ENCODE assay signal across 8 cellular contexts in the genomic region with DNA sequence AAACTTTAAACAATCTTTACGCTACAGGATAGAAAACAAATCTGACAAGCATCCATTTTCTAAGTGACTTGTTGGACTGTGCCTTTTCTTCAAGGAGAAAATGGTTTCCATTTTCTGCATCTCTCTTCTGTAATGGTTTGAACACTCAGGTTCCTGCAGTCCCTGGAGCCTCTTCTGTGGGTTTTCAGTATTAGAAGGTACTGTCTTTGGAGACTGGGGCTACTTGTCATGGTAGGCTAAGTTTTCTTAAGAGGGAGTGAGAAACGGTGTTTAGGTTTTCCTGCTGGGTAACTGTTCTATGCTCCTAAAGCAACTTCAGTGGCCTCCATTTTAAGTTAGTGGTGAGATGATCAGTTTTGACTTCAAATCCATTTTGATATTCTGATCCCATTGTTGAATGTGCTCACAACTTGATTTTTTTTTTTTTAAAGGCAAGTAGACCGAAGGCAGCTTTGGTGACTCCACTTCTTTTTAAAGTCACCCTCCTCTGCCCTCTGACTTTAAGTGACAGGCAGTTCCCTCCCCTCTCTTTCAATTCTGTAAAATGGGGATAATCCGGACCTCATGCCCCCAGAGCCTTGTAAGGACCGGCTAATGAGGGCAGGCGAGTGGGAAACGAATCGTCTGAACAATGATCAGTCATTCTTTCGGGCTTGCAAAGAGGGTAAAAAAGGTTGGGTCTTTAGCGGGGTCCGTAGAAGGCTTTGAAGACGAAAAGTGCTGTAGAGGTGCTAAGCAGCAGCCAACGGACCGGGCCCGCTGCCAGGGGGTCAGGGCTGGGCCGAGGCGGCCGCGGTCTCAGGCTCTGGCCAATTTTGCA. TPM values are rescaled to one million over a fixed set of nuclear protein-coding genes. Genes with fewer than 3 reads are reported as not detected.
DNase-seq lines count a peak whose midpoint lies in the region; ATAC-seq and TF ChIP-seq lines count a peak whose summit lies in the region.

No MANE protein-coding gene starts in this region.

- peak overlapping the region; percentile 73 for H3K4me3 ChIP-seq in Caco-2 (ENCODE audit: low read depth, low read length)
- peak overlapping the region; percentile 90 for H3K4me3 ChIP-seq in MM.1S (ENCODE audit: low read length)

- H3K9me3 Mint-ChIP-seq in Caco-2 (ENCODE audit: unreplicated experiment) (no peaks in the 10 kb centered on the region), naive B cell (no peaks in the 10 kb centered on the region)

- peaks cover 55% of the 10 kb centered on the region for H3F3A ChIP-seq in MM.1S (ENCODE audit: insufficient read depth, low read length)

- no peaks in the 10 kb centered on the region for H4K20me1 ChIP-seq in MM.1S (ENCODE audit: insufficient read depth, low read length)

- H3K9ac ChIP-seq in MM.1S (ENCODE audit: low read length) = peak overlapping the region; percentile 82

- intact Hi-C loops in Caco-2 (cut with micrococcal nuclease; ENCODE audit: unreplicated experiment) = loop anchor here (5.0 to 10.0 kb wide), 3 partner anchors 93 to 297 kb away; a partner anchor contains a TSS

- CTCF ChIA-PET in Caco-2 (lab: Charles Lee) = no interaction called here

- POLR2A ChIA-PET in Caco-2 (lab: Charles Lee) = no interaction called here

- peak overlapping the region; percentile 89 for H2AFZ ChIP-seq in MM.1S (ENCODE audit: low read length)

- H3K27me3 ChIP-seq in Caco-2 (replicated peaks; ENCODE audit: control insufficient read depth, insufficient read depth, low read length) = no peaks in the 10 kb centered on the region
- H3K27me3 ChIP-seq in MM.1S (replicated peaks; ENCODE audit: insufficient read depth, low read length) = no peaks in the 10 kb centered on the region

- H3K27ac ChIP-seq in MM.1S (ENCODE audit: low read length) (peak overlapping the region; percentile 91; the same call in 1 of the 2 replicates), caudate nucleus (ENCODE audit: low read depth, low read length) (peak overlapping the region; percentile 90)

- H3K36me3 Mint-ChIP-seq in Caco-2 (ENCODE audit: insufficient read depth, unreplicated experiment) (peaks cover 33% of the 10 kb centered on the region), naive B cell (no peaks in the 10 kb centered on the region)

- DNase-seq in Caco-2 = no peak
- peak; percentile 39 for DNase-seq in MM.1S
- no peak for DNase-seq in caudate nucleus (lab: John Stamatoyannopoulos, UW)
- no peak for DNase-seq in naive B cell
- no peak for DNase-seq in cortex of kidney (lab: John Stamatoyannopoulos, UW)
- no peak for DNase-seq in SW480 (ENCODE audit: low spot score)
- no peak for DNase-seq in NCI-H226

- H3K27me3 Mint-ChIP-seq in Caco-2 (ENCODE audit: insufficient read depth, unreplicated experiment) = no peaks in the 10 kb centered on the region
- no peaks in the 10 kb centered on the region for H3K27me3 Mint-ChIP-seq in naive B cell

- no peaks in the 10 kb centered on the region for H3K9me3 ChIP-seq in Caco-2
- no peaks in the 10 kb centered on the region for H3K9me3 ChIP-seq in MM.1S (replicated peaks; ENCODE audit: insufficient read depth, low read length)

- BruUV-seq in Caco-2 (replicated peaks; lab: Mats Ljungman, UMichigan) = TSS peak; percentile 47

- peak overlapping the region; percentile 97 for H3K27ac Mint-ChIP-seq in Caco-2 (ENCODE audit: unreplicated experiment)
- H3K27ac Mint-ChIP-seq in naive B cell = peak overlapping the region; percentile 66 to 96 (median 90)

- H3K36me3 ChIP-seq in Caco-2 (ENCODE audit: control insufficient read depth, insufficient read depth, low read length) = no peaks in the 10 kb centered on the region
- H3K36me3 ChIP-seq in MM.1S (replicated peaks; ENCODE audit: insufficient read depth, low read length) = no peaks in the 10 kb centered on the region

- ATAC-seq in naive B cell (ENCODE audit: low read depth in 2 of 2) = no peak
- no peak for ATAC-seq in GM18520 (IDR thresholded peaks at IDR 0.05; ENCODE audit: unreplicated experiment)

- no peak overlapping the region for H3K4me3 Mint-ChIP-seq in Caco-2 (ENCODE audit: unreplicated experiment)
- H3K4me3 Mint-ChIP-seq in naive B cell = peak overlapping the region in 7 of 8 donors; percentile 86 to 99 (median 96)

- H3K4me1 Mint-ChIP-seq in Caco-2 (ENCODE audit: low read depth, unreplicated experiment) = peaks cover 17% of the 10 kb centered on the region
- peaks cover 25 to 41% (median 39%) of the 10 kb centered on the region in 3 donors for H3K4me1 Mint-ChIP-seq in naive B cell

- TF ChIP-seq CTCF in Caco-2 (IDR thresholded peaks at IDR 0.05; ENCODE audit: insufficient read depth in 1 of 2, low read depth in 1 of 2, low read length in 1 of 2, severe bottlenecking in 1 of 2, unreplicated experiment in 1 of 2) = no peak
- no peak for TF ChIP-seq CTCF in MM.1S (IDR thresholded peaks at IDR 0.05; ENCODE audit: low read length)

- H3K9me2 ChIP-seq in MM.1S (replicated peaks; ENCODE audit: insufficient read depth, low read length) = no peaks in the 10 kb centered on the region

- peak overlapping the region; percentile 89 for H3K4me2 ChIP-seq in MM.1S (ENCODE audit: low read depth, low read length)

- peaks cover 55% of the 10 kb centered on the region for H3K79me2 ChIP-seq in MM.1S (ENCODE audit: low read length)

- H3K4me1 ChIP-seq in Caco-2 = peaks cover 34% of the 10 kb centered on the region
- peaks cover 23% of the 10 kb centered on the region for H3K4me1 ChIP-seq in MM.1S (ENCODE audit: low read length)

RNA-seq across cellular contexts. Expression of a gene that starts 1.0 kb away (rescaled TPM):
- total RNA-seq in Caco-2 (2022) = 66.5 and 73.3 TPM in 2 replicates
- polyA plus RNA-seq in naive B cell (ENCODE audit: low read depth in 6 of 6) = 10 to 100 TPM in 5 of 6 donors, 1 to 10 TPM in 1; 8.8 to 38.2 (median 18.9) TPM
